ENCODE assay signal across 16 cellular contexts in genomic region chr6:158041788-158042187, GRCh38.
DNase-seq lines count a peak whose midpoint lies in the region; ATAC-seq and TF ChIP-seq lines count a peak whose summit lies in the region.
"Had no signal": no experiment of that assay in that cellular context is flagged by ENCODE, and none has a peak within 500 bp of the region (broad histone marks: within the 10 kb centered on the region; RNA-seq: fewer than 3 reads in every experiment).

No MANE protein-coding gene starts in this region.

- H3K36me3 Mint-ChIP-seq in natural killer cell treated with Interleukin-12 subunit alpha and Interleukin-12 subunit beta and Interleukin-15 and Interleukin-18, amount 100 ng/mL, for 72 hours: peaks cover 7% of the 10 kb centered on the region
- H3K36me3 Mint-ChIP-seq in natural killer cell (no peaks in the 10 kb centered on the region), progenitor cell of endocrine pancreas (ENCODE audit: insufficient read depth) (peaks cover 9% of the 10 kb centered on the region)
- peaks cover 50% of the 10 kb centered on the region for H3K36me3 Mint-ChIP-seq in activated CD4-positive, alpha-beta memory T cell treated with anti-CD3 and anti-CD28 coated beads, Interleukin-2, amount 10 ng/mL, durations not matched to agents 7 days and 5 days (ENCODE audit: low read depth)

- H3K79me2 ChIP-seq in fibroblast of lung (ENCODE audit: control insufficient read depth, insufficient read depth, low read length): peaks cover 43% of the 10 kb centered on the region

- no peak for DNase-seq in natural killer cell treated with Interleukin-12 subunit alpha and Interleukin-12 subunit beta and Interleukin-15 and Interleukin-18, amount 100 ng/mL, for 72 hours (ENCODE audit: low spot score)
- DNase-seq in natural killer cell (no peak), fibroblast of lung (ENCODE audit: low read depth in 2 of 2) (no peak), progenitor cell of endocrine pancreas (ENCODE audit: low spot score, unreplicated experiment) (no peak), GM19238 (ENCODE audit: insufficient read length, low spot score) (no peak), SIG-M5 (lab: John Stamatoyannopoulos, UW) (no peak)
- DNase-seq in activated CD4-positive, alpha-beta memory T cell treated with anti-CD3 and anti-CD28 coated beads, Interleukin-2, amount 10 ng/mL, durations not matched to agents 7 days and 5 days: no peak
- DNase-seq: activated CD4-positive, alpha-beta T cell treated with anti-CD3 and anti-CD28 coated beads, Interleukin-2, amount 50 U/mL, for 1 hour; activated naive CD4-positive, alpha-beta T cell; DND-41; KG1; NCI-H2107; retina; T-helper 2 cell had no signal

- H3K27ac Mint-ChIP-seq in natural killer cell treated with Interleukin-12 subunit alpha and Interleukin-12 subunit beta and Interleukin-15 and Interleukin-18, amount 100 ng/mL, for 72 hours: peak overlapping the region; percentile 72 to 86
- H3K27ac Mint-ChIP-seq in natural killer cell: no peak overlapping the region
- H3K27ac Mint-ChIP-seq in progenitor cell of endocrine pancreas: peak overlapping the region; percentile 89
- H3K27ac Mint-ChIP-seq in activated CD4-positive, alpha-beta memory T cell treated with anti-CD3 and anti-CD28 coated beads, Interleukin-2, amount 10 ng/mL, durations not matched to agents 7 days and 5 days: no peak overlapping the region

- intact Hi-C loops in natural killer cell (cut with micrococcal nuclease): no loop called here

- H4K20me1 ChIP-seq in fibroblast of lung (ENCODE audit: control insufficient read depth, extremely low read depth, insufficient read depth, low read length): no peaks in the 10 kb centered on the region

- H3K27ac ChIP-seq in fibroblast of lung (ENCODE audit: insufficient read depth, low read length): peak overlapping the region; percentile 96

- no peaks in the 10 kb centered on the region for H3K9me3 Mint-ChIP-seq in natural killer cell treated with Interleukin-12 subunit alpha and Interleukin-12 subunit beta and Interleukin-15 and Interleukin-18, amount 100 ng/mL, for 72 hours
- H3K9me3 Mint-ChIP-seq in natural killer cell: no peaks in the 10 kb centered on the region
- H3K9me3 Mint-ChIP-seq in progenitor cell of endocrine pancreas (ENCODE audit: low read depth): no peaks in the 10 kb centered on the region
- H3K9me3 Mint-ChIP-seq in activated CD4-positive, alpha-beta memory T cell treated with anti-CD3 and anti-CD28 coated beads, Interleukin-2, amount 10 ng/mL, durations not matched to agents 7 days and 5 days: no peaks in the 10 kb centered on the region

- TF ChIP-seq CTCF in natural killer cell (IDR thresholded peaks at IDR 0.05) (no peak), fibroblast of lung (conservative IDR thresholded peaks at IDR 0.05 in 1 of 2, IDR thresholded peaks at IDR 0.05 in 1 of 2; ENCODE audit: low read depth in 1 of 2, low read length in 2 of 2) (no peak), progenitor cell of endocrine pancreas (IDR thresholded peaks at IDR 0.05; ENCODE audit: unreplicated experiment) (no peak)

- peaks cover 37% of the 10 kb centered on the region for H3K4me1 ChIP-seq in fibroblast of lung (ENCODE audit: control insufficient read depth, extremely low read depth, insufficient read depth, low read length)

- no peak overlapping the region for H3K4me3 ChIP-seq in fibroblast of lung (replicated peaks in 1 of 4; ENCODE audit: control extremely low read depth in 1 of 4, insufficient read depth in 1 of 4, low read depth in 3 of 4, low read length in 4 of 4)

- POLR2A ChIA-PET in activated CD4-positive, alpha-beta memory T cell treated with anti-CD3 and anti-CD28 coated beads, Interleukin-2, amount 10 ng/mL, durations not matched to agents 7 days and 5 days (lab: Charles Lee): interaction anchor here (1.2 to 1.6 kb wide), 4 partner anchors 7 to 57 kb away, joined by 3 to 9 read pairs (median 4); no protein-coding TSS in a partner anchor

- H3K4me1 Mint-ChIP-seq in natural killer cell treated with Interleukin-12 subunit alpha and Interleukin-12 subunit beta and Interleukin-15 and Interleukin-18, amount 100 ng/mL, for 72 hours (ENCODE audit: low read depth in 2 of 2): peaks cover 48 to 51% of the 10 kb centered on the region in 2 donors
- peaks cover 15 to 37% of the 10 kb centered on the region in 2 donors for H3K4me1 Mint-ChIP-seq in natural killer cell
- peaks cover 34% of the 10 kb centered on the region for H3K4me1 Mint-ChIP-seq in progenitor cell of endocrine pancreas (ENCODE audit: low read depth)
- peaks cover 50% of the 10 kb centered on the region for H3K4me1 Mint-ChIP-seq in activated CD4-positive, alpha-beta memory T cell treated with anti-CD3 and anti-CD28 coated beads, Interleukin-2, amount 10 ng/mL, durations not matched to agents 7 days and 5 days

- peaks cover 35% of the 10 kb centered on the region for H3K36me3 ChIP-seq in fibroblast of lung (ENCODE audit: control insufficient read depth, insufficient read depth, low read length)
- H3K36me3 ChIP-seq: BE2C had no signal

- H3K4me2 ChIP-seq in fibroblast of lung (ENCODE audit: extremely low read depth, insufficient read depth, low read length): no peak overlapping the region

- H3K27me3 ChIP-seq in fibroblast of lung (ENCODE audit: control insufficient read depth, insufficient read depth, low read length): no peaks in the 10 kb centered on the region
- H3K27me3 ChIP-seq: BE2C had no signal

- no peak overlapping the region for H2AFZ ChIP-seq in fibroblast of lung (ENCODE audit: low read length)

- CTCF ChIA-PET in activated CD4-positive, alpha-beta memory T cell treated with anti-CD3 and anti-CD28 coated beads, Interleukin-2, amount 10 ng/mL, durations not matched to agents 7 days and 5 days (lab: Charles Lee): interaction anchor here (1.0 to 3.6 kb wide), 4 partner anchors 10 to 33 kb away, joined by 3 to 15 read pairs (median 8); no protein-coding TSS in a partner anchor

- H3K27me3 Mint-ChIP-seq in natural killer cell treated with Interleukin-12 subunit alpha and Interleukin-12 subunit beta and Interleukin-15 and Interleukin-18, amount 100 ng/mL, for 72 hours: no peaks in the 10 kb centered on the region
- H3K27me3 Mint-ChIP-seq in natural killer cell (ENCODE audit: low read depth in 2 of 2) (no peaks in the 10 kb centered on the region), progenitor cell of endocrine pancreas (no peaks in the 10 kb centered on the region)
- no peaks in the 10 kb centered on the region for H3K27me3 Mint-ChIP-seq in activated CD4-positive, alpha-beta memory T cell treated with anti-CD3 and anti-CD28 coated beads, Interleukin-2, amount 10 ng/mL, durations not matched to agents 7 days and 5 days

- H3K9me3 ChIP-seq in fibroblast of lung (ENCODE audit: control insufficient read depth, insufficient read depth, low read depth, low read length): no peaks in the 10 kb centered on the region
- H3K9me3 ChIP-seq: BE2C had no signal

- no peak overlapping the region for H3K9ac ChIP-seq in fibroblast of lung (ENCODE audit: insufficient read depth, low read length)

- ATAC-seq in natural killer cell treated with Interleukin-12 subunit alpha and Interleukin-12 subunit beta and Interleukin-15 and Interleukin-18, amount 100 ng/mL, for 72 hours: no peak
- no peak for ATAC-seq in natural killer cell
- no peak for ATAC-seq in GM19324 (IDR thresholded peaks at IDR 0.05; ENCODE audit: low FRiP score, unreplicated experiment)

- no peak overlapping the region for H3K4me3 Mint-ChIP-seq in natural killer cell treated with Interleukin-12 subunit alpha and Interleukin-12 subunit beta and Interleukin-15 and Interleukin-18, amount 100 ng/mL, for 72 hours
- H3K4me3 Mint-ChIP-seq in natural killer cell (no peak overlapping the region), progenitor cell of endocrine pancreas (ENCODE audit: low read depth) (no peak overlapping the region)
- H3K4me3 Mint-ChIP-seq in activated CD4-positive, alpha-beta memory T cell treated with anti-CD3 and anti-CD28 coated beads, Interleukin-2, amount 10 ng/mL, durations not matched to agents 7 days and 5 days: no peak overlapping the region

Comparison
In these comparisons a context has a peak if more than half of its experiments do, and no peak if none do; other contexts are left out.
1. H3K27ac Mint-ChIP-seq: peak in natural killer cell treated with Interleukin-12 subunit alpha and Interleukin-12 subunit beta and Interleukin-15 and Interleukin-18, amount 100 ng/mL, for 72 hours (2 of 2) and progenitor cell of endocrine pancreas (single experiment); none in natural killer cell (0 of 2) and activated CD4-positive, alpha-beta memory T cell treated with anti-CD3 and anti-CD28 coated beads, Interleukin-2, amount 10 ng/mL, durations not matched to agents 7 days and 5 days (single experiment).